18 cellular contexts compared by ENCODE assay signal in genomic region chr9:127285957-127286356, GRCh38.
"Had no signal": no experiment of that assay in that cellular context is flagged by ENCODE, and none has a peak within 500 bp of the region (broad histone marks: within the 10 kb centered on the region; RNA-seq: fewer than 3 reads in every experiment).

No MANE protein-coding gene starts in this region.

- H3K27ac Mint-ChIP-seq: endodermal cell; stimulated activated effector memory CD8-positive, alpha-beta T cell treated with anti-CD3 and anti-CD28 coated beads, Interleukin-12 subunit alpha, Interleukin-12 subunit beta, amount 100 ng/mL, for 72 hours had no signal

- H3K27ac ChIP-seq: coronary artery, gastrocnemius medialis, left ventricle myocardium inferior, tibial nerve had no signal

- H3K9me3 ChIP-seq: gastrocnemius medialis, left ventricle myocardium inferior, tibial nerve had no signal

- H3K36me3 Mint-ChIP-seq: naive B cell; stimulated activated effector memory CD8-positive, alpha-beta T cell treated with anti-CD3 and anti-CD28 coated beads, Interleukin-12 subunit alpha, Interleukin-12 subunit beta, amount 100 ng/mL, for 72 hours had no signal

- DNase-seq: effector CD4-positive, alpha-beta T cell; endodermal cell; gastrocnemius medialis; islet precursor cell; left ventricle myocardium inferior; naive B cell; posterior cingulate gyrus; right cardiac atrium; stimulated activated CD4-positive, alpha-beta T cell treated with anti-CD3 and anti-CD28 coated beads, Interleukin-2, amount 100 ng/mL, for 48 hours; stimulated activated CD8-positive, alpha-beta memory T cell treated with anti-CD3 and anti-CD28 coated beads, Interleukin-4, amount 100 ng/mL, for 48 hours; stimulated activated naive CD8-positive, alpha-beta T cell treated with anti-CD3 and anti-CD28 coated beads, Interleukin-15, Interleukin-2, amounts not matched to agents 100 U/mL and 50 U/mL, for 24 hours had no signal

- H3K4me1 Mint-ChIP-seq: endodermal cell; stimulated activated effector memory CD8-positive, alpha-beta T cell treated with anti-CD3 and anti-CD28 coated beads, Interleukin-12 subunit alpha, Interleukin-12 subunit beta, amount 100 ng/mL, for 72 hours had no signal

- H3K27me3 ChIP-seq: gastrocnemius medialis, tibial nerve had no signal

- H3K9me3 Mint-ChIP-seq: endodermal cell; naive B cell; stimulated activated effector memory CD8-positive, alpha-beta T cell treated with anti-CD3 and anti-CD28 coated beads, Interleukin-12 subunit alpha, Interleukin-12 subunit beta, amount 100 ng/mL, for 72 hours had no signal

- FAIRE-seq: endothelial cell of umbilical vein had no signal

- H3K4me3 ChIP-seq: coronary artery, gastrocnemius medialis, left ventricle myocardium inferior, lung, smooth muscle cell, tibial nerve had no signal

- H3K36me3 ChIP-seq: gastrocnemius medialis, left ventricle myocardium inferior, tibial nerve had no signal

- H3K4me3 Mint-ChIP-seq: endodermal cell; naive B cell; nephron; stimulated activated effector memory CD8-positive, alpha-beta T cell treated with anti-CD3 and anti-CD28 coated beads, Interleukin-12 subunit alpha, Interleukin-12 subunit beta, amount 100 ng/mL, for 72 hours had no signal

- ATAC-seq: gastrocnemius medialis; right cardiac atrium; stimulated activated effector memory CD8-positive, alpha-beta T cell treated with anti-CD3 and anti-CD28 coated beads, Interleukin-12 subunit alpha, Interleukin-12 subunit beta, amount 100 ng/mL, for 72 hours; stimulated activated naive CD8-positive, alpha-beta T cell treated with anti-CD3 and anti-CD28 coated beads, Interleukin-15, Interleukin-2, amounts not matched to agents 100 U/mL and 50 U/mL, for 24 hours had no signal
